ENCODE assay signal across 2 cellular contexts in the genomic region with DNA sequence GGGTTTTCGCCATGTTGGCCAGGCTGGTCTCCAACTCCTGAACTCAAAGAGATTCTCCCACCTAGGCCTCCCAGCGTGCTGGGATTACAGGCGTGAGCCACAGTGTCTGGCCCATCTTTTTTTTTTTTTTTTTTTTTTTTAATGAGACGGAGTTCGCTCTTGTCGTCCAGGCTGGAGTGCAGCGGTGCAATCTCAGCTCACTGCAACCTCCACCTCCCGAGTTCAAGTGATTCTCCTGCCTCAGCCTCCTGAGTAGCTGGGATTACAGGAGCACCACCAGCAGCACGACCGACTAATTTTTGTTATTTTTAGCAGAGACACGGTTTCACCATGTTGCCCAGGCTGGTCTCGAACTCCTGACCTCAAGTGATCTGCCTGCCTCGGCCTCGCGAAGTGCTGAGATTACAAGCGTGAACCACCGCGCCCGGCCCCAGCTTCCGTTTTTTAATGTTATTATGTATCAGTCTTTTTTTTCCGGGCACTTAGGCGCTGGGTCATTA.
TF ChIP-seq lines count a peak whose summit lies in the region.

No MANE protein-coding gene starts in this region.

TF ChIP-seq in GM12878, 131 proteins besides CTCF, POLR2A, EP300 and RAD21:
- TF ChIP-seq ZNF217 (IDR thresholded peaks at IDR 0.05) (peak; percentile 95), CHD4 (IDR thresholded peaks at IDR 0.05) (peak; percentile 94; the same call in 1 of the 2 replicates), NBN (IDR thresholded peaks at IDR 0.05) (peak; percentile 58; the same call in 1 of the 2 replicates)
- TF ChIP-seq, protein P1, sequence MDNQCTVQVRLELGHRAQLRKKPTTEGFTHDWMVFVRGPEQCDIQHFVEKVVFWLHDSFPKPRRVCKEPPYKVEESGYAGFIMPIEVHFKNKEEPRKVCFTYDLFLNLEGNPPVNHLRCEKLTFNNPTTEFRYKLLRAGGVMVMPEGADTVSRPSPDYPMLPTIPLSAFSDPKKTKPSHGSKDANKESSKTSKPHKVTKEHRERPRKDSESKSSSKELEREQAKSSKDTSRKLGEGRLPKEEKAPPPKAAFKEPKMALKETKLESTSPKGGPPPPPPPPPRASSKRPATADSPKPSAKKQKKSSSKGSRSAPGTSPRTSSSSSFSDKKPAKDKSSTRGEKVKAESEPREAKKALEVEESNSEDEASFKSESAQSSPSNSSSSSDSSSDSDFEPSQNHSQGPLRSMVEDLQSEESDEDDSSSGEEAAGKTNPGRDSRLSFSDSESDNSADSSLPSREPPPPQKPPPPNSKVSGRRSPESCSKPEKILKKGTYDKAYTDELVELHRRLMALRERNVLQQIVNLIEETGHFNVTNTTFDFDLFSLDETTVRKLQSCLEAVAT (IDR thresholded peaks at IDR 0.05): peak; percentile 84
- TF ChIP-seq, protein P2, sequence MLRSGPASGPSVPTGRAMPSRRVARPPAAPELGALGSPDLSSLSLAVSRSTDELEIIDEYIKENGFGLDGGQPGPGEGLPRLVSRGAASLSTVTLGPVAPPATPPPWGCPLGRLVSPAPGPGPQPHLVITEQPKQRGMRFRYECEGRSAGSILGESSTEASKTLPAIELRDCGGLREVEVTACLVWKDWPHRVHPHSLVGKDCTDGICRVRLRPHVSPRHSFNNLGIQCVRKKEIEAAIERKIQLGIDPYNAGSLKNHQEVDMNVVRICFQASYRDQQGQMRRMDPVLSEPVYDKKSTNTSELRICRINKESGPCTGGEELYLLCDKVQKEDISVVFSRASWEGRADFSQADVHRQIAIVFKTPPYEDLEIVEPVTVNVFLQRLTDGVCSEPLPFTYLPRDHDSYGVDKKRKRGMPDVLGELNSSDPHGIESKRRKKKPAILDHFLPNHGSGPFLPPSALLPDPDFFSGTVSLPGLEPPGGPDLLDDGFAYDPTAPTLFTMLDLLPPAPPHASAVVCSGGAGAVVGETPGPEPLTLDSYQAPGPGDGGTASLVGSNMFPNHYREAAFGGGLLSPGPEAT (IDR thresholded peaks at IDR 0.05; ENCODE audit: low read depth): 0 out of 2 replicates have a peak, but pooled peaks have one; percentile 31
- TF ChIP-seq, protein P3, sequence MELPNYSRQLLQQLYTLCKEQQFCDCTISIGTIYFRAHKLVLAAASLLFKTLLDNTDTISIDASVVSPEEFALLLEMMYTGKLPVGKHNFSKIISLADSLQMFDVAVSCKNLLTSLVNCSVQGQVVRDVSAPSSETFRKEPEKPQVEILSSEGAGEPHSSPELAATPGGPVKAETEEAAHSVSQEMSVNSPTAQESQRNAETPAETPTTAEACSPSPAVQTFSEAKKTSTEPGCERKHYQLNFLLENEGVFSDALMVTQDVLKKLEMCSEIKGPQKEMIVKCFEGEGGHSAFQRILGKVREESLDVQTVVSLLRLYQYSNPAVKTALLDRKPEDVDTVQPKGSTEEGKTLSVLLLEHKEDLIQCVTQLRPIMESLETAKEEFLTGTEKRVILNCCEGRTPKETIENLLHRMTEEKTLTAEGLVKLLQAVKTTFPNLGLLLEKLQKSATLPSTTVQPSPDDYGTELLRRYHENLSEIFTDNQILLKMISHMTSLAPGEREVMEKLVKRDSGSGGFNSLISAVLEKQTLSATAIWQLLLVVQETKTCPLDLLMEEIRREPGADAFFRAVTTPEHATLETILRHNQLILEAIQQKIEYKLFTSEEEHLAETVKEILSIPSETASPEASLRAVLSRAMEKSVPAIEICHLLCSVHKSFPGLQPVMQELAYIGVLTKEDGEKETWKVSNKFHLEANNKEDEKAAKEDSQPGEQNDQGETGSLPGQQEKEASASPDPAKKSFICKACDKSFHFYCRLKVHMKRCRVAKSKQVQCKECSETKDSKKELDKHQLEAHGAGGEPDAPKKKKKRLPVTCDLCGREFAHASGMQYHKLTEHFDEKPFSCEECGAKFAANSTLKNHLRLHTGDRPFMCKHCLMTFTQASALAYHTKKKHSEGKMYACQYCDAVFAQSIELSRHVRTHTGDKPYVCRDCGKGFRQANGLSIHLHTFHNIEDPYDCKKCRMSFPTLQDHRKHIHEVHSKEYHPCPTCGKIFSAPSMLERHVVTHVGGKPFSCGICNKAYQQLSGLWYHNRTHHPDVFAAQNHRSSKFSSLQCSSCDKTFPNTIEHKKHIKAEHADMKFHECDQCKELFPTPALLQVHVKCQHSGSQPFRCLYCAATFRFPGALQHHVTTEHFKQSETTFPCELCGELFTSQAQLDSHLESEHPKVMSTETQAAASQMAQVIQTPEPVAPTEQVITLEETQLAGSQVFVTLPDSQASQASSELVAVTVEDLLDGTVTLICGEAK (IDR thresholded peaks at IDR 0.05; ENCODE audit: borderline replicate concordance): peak; percentile 40

TF ChIP-seq in HepG2, 621 proteins besides CTCF, POLR2A, EP300 and RAD21:
- TF ChIP-seq, protein P4, sequence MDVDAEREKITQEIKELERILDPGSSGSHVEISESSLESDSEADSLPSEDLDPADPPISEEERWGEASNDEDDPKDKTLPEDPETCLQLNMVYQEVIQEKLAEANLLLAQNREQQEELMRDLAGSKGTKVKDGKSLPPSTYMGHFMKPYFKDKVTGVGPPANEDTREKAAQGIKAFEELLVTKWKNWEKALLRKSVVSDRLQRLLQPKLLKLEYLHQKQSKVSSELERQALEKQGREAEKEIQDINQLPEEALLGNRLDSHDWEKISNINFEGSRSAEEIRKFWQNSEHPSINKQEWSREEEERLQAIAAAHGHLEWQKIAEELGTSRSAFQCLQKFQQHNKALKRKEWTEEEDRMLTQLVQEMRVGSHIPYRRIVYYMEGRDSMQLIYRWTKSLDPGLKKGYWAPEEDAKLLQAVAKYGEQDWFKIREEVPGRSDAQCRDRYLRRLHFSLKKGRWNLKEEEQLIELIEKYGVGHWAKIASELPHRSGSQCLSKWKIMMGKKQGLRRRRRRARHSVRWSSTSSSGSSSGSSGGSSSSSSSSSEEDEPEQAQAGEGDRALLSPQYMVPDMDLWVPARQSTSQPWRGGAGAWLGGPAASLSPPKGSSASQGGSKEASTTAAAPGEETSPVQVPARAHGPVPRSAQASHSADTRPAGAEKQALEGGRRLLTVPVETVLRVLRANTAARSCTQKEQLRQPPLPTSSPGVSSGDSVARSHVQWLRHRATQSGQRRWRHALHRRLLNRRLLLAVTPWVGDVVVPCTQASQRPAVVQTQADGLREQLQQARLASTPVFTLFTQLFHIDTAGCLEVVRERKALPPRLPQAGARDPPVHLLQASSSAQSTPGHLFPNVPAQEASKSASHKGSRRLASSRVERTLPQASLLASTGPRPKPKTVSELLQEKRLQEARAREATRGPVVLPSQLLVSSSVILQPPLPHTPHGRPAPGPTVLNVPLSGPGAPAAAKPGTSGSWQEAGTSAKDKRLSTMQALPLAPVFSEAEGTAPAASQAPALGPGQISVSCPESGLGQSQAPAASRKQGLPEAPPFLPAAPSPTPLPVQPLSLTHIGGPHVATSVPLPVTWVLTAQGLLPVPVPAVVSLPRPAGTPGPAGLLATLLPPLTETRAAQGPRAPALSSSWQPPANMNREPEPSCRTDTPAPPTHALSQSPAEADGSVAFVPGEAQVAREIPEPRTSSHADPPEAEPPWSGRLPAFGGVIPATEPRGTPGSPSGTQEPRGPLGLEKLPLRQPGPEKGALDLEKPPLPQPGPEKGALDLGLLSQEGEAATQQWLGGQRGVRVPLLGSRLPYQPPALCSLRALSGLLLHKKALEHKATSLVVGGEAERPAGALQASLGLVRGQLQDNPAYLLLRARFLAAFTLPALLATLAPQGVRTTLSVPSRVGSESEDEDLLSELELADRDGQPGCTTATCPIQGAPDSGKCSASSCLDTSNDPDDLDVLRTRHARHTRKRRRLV (CRISPR knock-in tag; IDR thresholded peaks at IDR 0.05): peak; percentile 69; the same call in 1 of the 2 replicates
- TF ChIP-seq ZNF333 (CRISPR knock-in tag; IDR thresholded peaks at IDR 0.05; ENCODE audit: borderline replicate concordance) (0 out of 2 replicates have a peak, but pooled peaks have one; percentile 15), PRPF4 (IDR thresholded peaks at IDR 0.05; ENCODE audit: low read depth, low read length, poor library complexity, severe bottlenecking) (peak; percentile 75), ZNF296 (CRISPR knock-in tag; conservative IDR thresholded peaks at IDR 0.05) (0 out of 2 replicates have a peak, but pooled peaks have one; percentile 19), KDM1A (CRISPR knock-in tag; IDR thresholded peaks at IDR 0.05) (0 out of 2 replicates have a peak, but pooled peaks have one; percentile 31), ZNF33B (CRISPR knock-in tag; IDR thresholded peaks at IDR 0.05) (0 out of 2 replicates have a peak, but pooled peaks have one; percentile 4), YEATS2 (CRISPR knock-in tag; IDR thresholded peaks at IDR 0.05; ENCODE audit: borderline replicate concordance) (0 out of 2 replicates have a peak, but pooled peaks have one; percentile 1)
- TF ChIP-seq, protein P5, sequence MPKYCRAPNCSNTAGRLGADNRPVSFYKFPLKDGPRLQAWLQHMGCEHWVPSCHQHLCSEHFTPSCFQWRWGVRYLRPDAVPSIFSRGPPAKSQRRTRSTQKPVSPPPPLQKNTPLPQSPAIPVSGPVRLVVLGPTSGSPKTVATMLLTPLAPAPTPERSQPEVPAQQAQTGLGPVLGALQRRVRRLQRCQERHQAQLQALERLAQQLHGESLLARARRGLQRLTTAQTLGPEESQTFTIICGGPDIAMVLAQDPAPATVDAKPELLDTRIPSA (CRISPR knock-in tag; IDR thresholded peaks at IDR 0.05; ENCODE audit: borderline replicate concordance): 0 out of 2 replicates have a peak, but pooled peaks have one; percentile 49
- TF ChIP-seq, protein P6, sequence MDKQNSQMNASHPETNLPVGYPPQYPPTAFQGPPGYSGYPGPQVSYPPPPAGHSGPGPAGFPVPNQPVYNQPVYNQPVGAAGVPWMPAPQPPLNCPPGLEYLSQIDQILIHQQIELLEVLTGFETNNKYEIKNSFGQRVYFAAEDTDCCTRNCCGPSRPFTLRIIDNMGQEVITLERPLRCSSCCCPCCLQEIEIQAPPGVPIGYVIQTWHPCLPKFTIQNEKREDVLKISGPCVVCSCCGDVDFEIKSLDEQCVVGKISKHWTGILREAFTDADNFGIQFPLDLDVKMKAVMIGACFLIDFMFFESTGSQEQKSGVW (CRISPR knock-in tag; IDR thresholded peaks at IDR 0.05; ENCODE audit: borderline replicate concordance): 0 out of 2 replicates have a peak, but pooled peaks have one; percentile 7
- TF ChIP-seq, protein P7, sequence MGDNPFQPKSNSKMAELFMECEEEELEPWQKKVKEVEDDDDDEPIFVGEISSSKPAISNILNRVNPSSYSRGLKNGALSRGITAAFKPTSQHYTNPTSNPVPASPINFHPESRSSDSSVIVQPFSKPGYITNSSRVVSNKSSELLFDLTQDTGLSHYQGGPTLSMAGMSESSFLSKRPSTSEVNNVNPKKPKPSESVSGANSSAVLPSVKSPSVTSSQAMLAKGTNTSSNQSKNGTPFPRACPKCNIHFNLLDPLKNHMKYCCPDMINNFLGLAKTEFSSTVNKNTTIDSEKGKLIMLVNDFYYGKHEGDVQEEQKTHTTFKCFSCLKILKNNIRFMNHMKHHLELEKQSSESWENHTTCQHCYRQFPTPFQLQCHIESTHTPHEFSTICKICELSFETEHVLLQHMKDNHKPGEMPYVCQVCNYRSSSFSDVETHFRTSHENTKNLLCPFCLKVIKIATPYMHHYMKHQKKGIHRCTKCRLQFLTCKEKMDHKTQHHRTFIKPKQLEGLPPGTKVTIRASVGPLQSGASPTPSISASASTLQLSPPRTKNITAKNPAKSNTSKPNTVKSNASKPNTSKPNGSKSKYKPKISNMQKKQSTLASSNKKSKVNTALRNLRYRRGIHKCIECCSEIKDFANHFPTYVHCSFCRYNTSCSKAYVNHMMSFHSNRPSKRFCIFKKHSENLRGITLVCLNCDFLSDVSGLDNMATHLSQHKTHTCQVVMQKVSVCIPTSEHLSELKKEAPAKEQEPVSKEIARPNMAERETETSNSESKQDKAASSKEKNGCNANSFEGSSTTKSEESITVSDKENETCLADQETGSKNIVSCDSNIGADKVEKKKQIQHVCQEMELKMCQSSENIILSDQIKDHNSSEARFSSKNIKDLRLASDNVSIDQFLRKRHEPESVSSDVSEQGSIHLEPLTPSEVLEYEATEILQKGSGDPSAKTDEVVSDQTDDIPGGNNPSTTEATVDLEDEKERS (CRISPR knock-in tag; IDR thresholded peaks at IDR 0.05): 0 out of 2 replicates have a peak, but pooled peaks have one; percentile 57
